In genomic region chr11:98711011-98711410, GRCh38 we compare ENCODE assay signal across 6 cellular contexts.
"Had no signal": no experiment of that assay in that cellular context is flagged by ENCODE, and none has a peak within 500 bp of the region (broad histone marks: within the 10 kb centered on the region; RNA-seq: fewer than 3 reads in every experiment).

No MANE protein-coding gene starts in this region.

- DNase-seq: activated naive CD4-positive, alpha-beta T cell treated with anti-CD3 and anti-CD28 coated beads, Interleukin-2, amount 10 ng/mL, durations not matched to agents 7 days and 5 days; cerebellar nuclear complex; natural killer cell; psoas muscle; stimulated activated CD4-positive, alpha-beta T cell treated with anti-CD3 and anti-CD28 coated beads, Interleukin-4, amount 100 ng/mL, for 1 hour; testis had no signal
